1 cellular context compared by ENCODE assay signal in the genomic region with DNA sequence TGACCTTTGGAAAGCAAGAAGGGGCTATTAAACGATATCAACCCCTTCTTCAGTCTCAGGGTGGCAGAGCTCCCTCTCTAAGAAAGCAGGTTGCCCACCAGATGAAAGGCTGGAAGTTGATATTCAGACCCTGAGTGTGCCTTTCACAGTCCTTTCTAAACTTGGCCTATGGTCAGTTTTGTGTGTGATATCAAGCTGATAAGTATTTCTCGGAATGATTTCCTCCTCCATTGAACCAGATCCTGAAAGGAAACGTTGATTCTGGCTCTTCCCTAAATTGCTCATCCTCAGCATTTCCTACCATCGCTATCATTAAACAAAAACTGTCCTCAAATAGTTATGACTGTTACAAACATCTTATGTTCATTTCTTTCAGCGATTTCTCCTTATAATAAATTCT.
TF ChIP-seq lines count a peak whose summit lies in the region.

No MANE protein-coding gene starts in this region.

TF ChIP-seq in endothelial cell of umbilical vein, 7 proteins besides CTCF, POLR2A, EP300 and RAD21:
- TF ChIP-seq FOS (IDR thresholded peaks at IDR 0.05; ENCODE audit: borderline replicate concordance, insufficient read depth, low read length) (no peak), GATA2 (IDR thresholded peaks at IDR 0.05; ENCODE audit: insufficient read depth, insufficient read length, low read depth, low read length) (peak; percentile 50)
TF ChIP-seq in endothelial cell of umbilical vein: peak in this region for 1.
